In the genomic region with DNA sequence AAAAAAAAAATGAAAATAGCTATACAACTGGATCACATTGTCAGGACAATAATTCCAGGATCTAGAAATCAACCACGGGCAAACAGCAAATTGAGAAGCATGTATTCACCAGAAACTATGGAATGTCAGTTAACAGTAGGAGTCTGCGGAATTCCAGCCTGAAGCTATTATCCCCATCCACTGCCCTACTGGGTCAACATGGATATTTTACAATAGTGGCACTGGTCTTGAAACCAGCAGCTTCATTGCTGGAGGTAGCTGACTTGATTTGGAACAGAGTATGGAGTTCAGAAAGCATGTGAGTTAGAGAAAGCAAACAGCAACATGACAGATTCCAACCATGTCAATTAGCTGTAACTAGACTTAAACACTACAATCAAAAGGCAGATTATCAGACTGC, we compare ENCODE assay signal across 18 cellular contexts. TPM values are rescaled to one million over a fixed set of nuclear protein-coding genes. Genes with fewer than 3 reads are reported as not detected.
DNase-seq lines count a peak whose midpoint lies in the region; FAIRE-seq and TF ChIP-seq lines count a peak whose summit lies in the region.
"Had no signal": no experiment of that assay in that cellular context is flagged by ENCODE, and none has a peak within 500 bp of the region (broad histone marks: within the 10 kb centered on the region; RNA-seq: fewer than 3 reads in every experiment).

No MANE protein-coding gene starts in this region.

- H3K79me2 ChIP-seq in mesendoderm (ENCODE audit: control insufficient read depth, insufficient read depth, low read length), result no peaks in the 10 kb centered on the region

- no peak for TF ChIP-seq CTCF in D721Med (IDR thresholded peaks at IDR 0.05; ENCODE audit: insufficient read depth, missing control alignments)

- H3K23ac ChIP-seq in mesendoderm (ENCODE audit: low read length), result no peak overlapping the region

- FAIRE-seq in D721Med (lab: Jason Lieb, UNC), result peak; percentile 75
- FAIRE-seq: H54 had no signal

- no peaks in the 10 kb centered on the region for H3K36me3 ChIP-seq in mesendoderm (ENCODE audit: control insufficient read depth, insufficient read depth, low read length)

- no peak overlapping the region for H2AK5ac ChIP-seq in mesendoderm (ENCODE audit: low read length)

- no peak overlapping the region for H3K4me2 ChIP-seq in mesendoderm (ENCODE audit: low read length)

- no peak overlapping the region for H3K9ac ChIP-seq in mesendoderm (ENCODE audit: low read length)

- H4K8ac ChIP-seq in mesendoderm (ENCODE audit: low read depth, low read length), result no peak overlapping the region

- no peak overlapping the region for H2BK15ac ChIP-seq in mesendoderm (replicated peaks; ENCODE audit: low read depth)

- no peak overlapping the region for H3K4ac ChIP-seq in mesendoderm (ENCODE audit: low read depth, low read length)

- no peak overlapping the region for H3K27ac ChIP-seq in mesendoderm (ENCODE audit: low read depth, low read length)

- H3K79me1 ChIP-seq in mesendoderm (ENCODE audit: low read length), result no peaks in the 10 kb centered on the region

- no peak overlapping the region for H4K5ac ChIP-seq in mesendoderm (ENCODE audit: low read length)

- H3K18ac ChIP-seq in mesendoderm (ENCODE audit: low read length), result no peak overlapping the region

- no peaks in the 10 kb centered on the region for H3K27me3 ChIP-seq in mesendoderm (ENCODE audit: insufficient read depth, low read length, poor library complexity)

- no peak overlapping the region for H2BK5ac ChIP-seq in mesendoderm (ENCODE audit: low read length)

- no peak overlapping the region for H2BK120ac ChIP-seq in mesendoderm (ENCODE audit: low read depth, low read length)

- no peaks in the 10 kb centered on the region for H3K4me1 ChIP-seq in mesendoderm (ENCODE audit: control insufficient read depth, low read depth, low read length)

- no CpG with 5 or more reads among the region's 2 CpGs for WGBS in mesendoderm (ENCODE audit: extremely low coverage, insufficient coverage, low lambda C conversion rate)

- no peak for DNase-seq in D721Med (ENCODE audit: insufficient read length, low spot score)
- peak; percentile 4 for DNase-seq in NCI-H146 treated with DMSO at 0.1 percent for 48 hours (lab: John Stamatoyannopoulos, UW; ENCODE audit: unreplicated experiment)
- DNase-seq in cerebellar cortex (ENCODE audit: low spot score), result peak; percentile 51
- peak; percentile 14 for DNase-seq in mesendoderm
- DNase-seq in activated T-cell treated with anti-CD3 and anti-CD28 coated beads, Interleukin-2, amount 50 U/mL, for 1 hour, result no peak
- no peak for DNase-seq in NCI-H1048 (lab: John Stamatoyannopoulos, UW)
- no peak for DNase-seq in SKM-1 (lab: John Stamatoyannopoulos, UW; ENCODE audit: unreplicated experiment)
- DNase-seq in HK-2 (ENCODE audit: unreplicated experiment), result no peak
- DNase-seq: 8988T, KBM-7, MM.1S, NCI-H1092, NCI-H1436, NCI-H2029 treated with DMSO at 0.1 percent for 48 hours, NCI-H226, NCI-H510A treated with DMSO at 0.1 percent for 48 hours, Right ventricle myocardium superior had no signal

- H3K56ac ChIP-seq in mesendoderm (ENCODE audit: low read length), result no peak overlapping the region

- H3K4me3 ChIP-seq in mesendoderm (ENCODE audit: low read length), result no peak overlapping the region

RNA-seq across cellular contexts. Expression of gene PDE1A, which starts 55.7 kb away (rescaled TPM):
- 0.07 TPM for polyA plus RNA-seq in mesendoderm (2013, experiment 1 of 2)
- polyA plus RNA-seq in mesendoderm (2013, experiment 2 of 2), result 0.14 TPM

Comparison
In these comparisons a context has a peak if more than half of its experiments do, and no peak if none do; other contexts are left out.
1. DNase-seq: peak in NCI-H146 treated with DMSO at 0.1 percent for 48 hours (single experiment), cerebellar cortex (single experiment) and mesendoderm (single experiment); none in D721Med (single experiment), activated T-cell treated with anti-CD3 and anti-CD28 coated beads, Interleukin-2, amount 50 U/mL, for 1 hour (single experiment), NCI-H1048 (single experiment), SKM-1 (single experiment) and HK-2 (single experiment).